In the genomic region with DNA sequence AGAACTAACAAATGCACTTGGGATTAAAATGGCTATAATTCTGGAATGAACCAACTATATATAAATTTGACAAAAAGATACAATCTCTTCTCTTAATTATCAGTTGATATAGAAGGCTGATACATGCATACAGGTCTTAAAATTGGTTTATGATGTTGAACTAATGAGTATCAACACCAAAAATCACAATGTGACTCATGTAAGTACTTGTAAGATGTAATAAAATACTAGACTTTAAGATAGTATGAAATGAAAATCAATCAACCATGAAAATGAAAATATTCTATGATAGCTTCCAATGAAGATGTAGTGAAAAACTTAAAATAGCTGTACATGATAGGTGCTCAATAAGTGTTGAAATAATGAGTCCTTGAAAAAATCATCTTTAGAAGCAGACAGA, we compare ENCODE assay signal across 27 cellular contexts.
"Had no signal": no experiment of that assay in that cellular context is flagged by ENCODE, and none has a peak within 500 bp of the region (broad histone marks: within the 10 kb centered on the region; RNA-seq: fewer than 3 reads in every experiment).

No MANE protein-coding gene starts in this region.

- H3K4me3 ChIP-seq: gastrocnemius medialis, heart left ventricle had no signal

- H3K9me3 Mint-ChIP-seq: activated B cell treated with CpG ODN at 0.5 μM for 24 hours; activated CD8-positive, alpha-beta T cell treated with anti-CD3 and anti-CD28 coated beads for 36 hours; activated T-cell treated with anti-CD3 and anti-CD28 coated beads, Interleukin-2, amount 50 U/mL, for 4 hours; activated T-helper 17 cell treated with anti-CD3 and anti-CD28 coated beads, Interleukin-2, amount 50 U/mL, for 72 hours; T-helper 2 cell treated with Interferon-gamma antibody and Interleukin-4, amounts not matched to agents 5 μg/mL and 100 μg/mL, for 36 hours had no signal

- FAIRE-seq: colon had no signal

- H3K9me3 ChIP-seq: gastrocnemius medialis, heart left ventricle had no signal

- DNase-seq: activated B cell treated with CpG ODN at 0.5 μM for 24 hours; activated CD4-positive, alpha-beta T cell treated with anti-CD3 and anti-CD28 coated beads for 48 hours; activated CD4-positive, alpha-beta T cell treated with anti-CD3 and anti-CD28 coated beads, Interleukin-2, amount 50 U/mL, for 1 hour; activated CD4-positive, alpha-beta T cell treated with anti-CD3 and anti-CD28 coated beads, Interleukin-2, amount 50 U/mL, for 48 hours; activated CD8-positive, alpha-beta memory T cell treated with anti-CD3 and anti-CD28 coated beads for 24 hours; activated CD8-positive, alpha-beta T cell treated with anti-CD3 and anti-CD28 coated beads for 36 hours; activated effector memory CD4-positive, alpha-beta T cell treated with Interleukin-2 at 50 U/mL for 16 hours; activated gamma-delta T cell treated with Interleukin-2 at 50 U/mL for 16 hours; activated naive CD4-positive, alpha-beta T cell treated with anti-CD3 and anti-CD28 coated beads, Interleukin-2, amount 50 U/mL, for 16 hours; activated naive CD4-positive, alpha-beta T cell treated with Interleukin-2 at 50 U/mL for 16 hours; activated T-cell treated with anti-CD3 and anti-CD28 coated beads, Interleukin-2, amount 50 U/mL, for 4 hours; amniotic stem cell; brain microvascular endothelial cell; caudate nucleus; cortex of kidney; dermis blood vessel endothelial cell; effector CD8-positive, alpha-beta T cell; gastrocnemius medialis; glutamatergic neuron; heart left ventricle; T-helper 1 cell; T-helper 17 cell; WERI-Rb-1 had no signal

- H3K36me3 Mint-ChIP-seq: activated naive CD8-positive, alpha-beta T cell had no signal

- H3K36me3 ChIP-seq: brain microvascular endothelial cell, gastrocnemius medialis, heart left ventricle, WERI-Rb-1 had no signal

- H3K4me1 Mint-ChIP-seq: activated B cell treated with CpG ODN at 0.5 μM for 24 hours; activated T-helper 17 cell treated with anti-CD3 and anti-CD28 coated beads, Interleukin-2, amount 50 U/mL, for 72 hours; T-helper 17 cell had no signal

- H3K27ac Mint-ChIP-seq: activated B cell treated with CpG ODN at 0.5 μM for 24 hours; activated CD8-positive, alpha-beta T cell treated with anti-CD3 and anti-CD28 coated beads for 36 hours; activated naive CD8-positive, alpha-beta T cell; activated T-helper 17 cell treated with anti-CD3 and anti-CD28 coated beads, Interleukin-2, amount 50 U/mL, for 72 hours; T-helper 17 cell; T-helper 2 cell treated with Interferon-gamma antibody and Interleukin-4, amounts not matched to agents 5 μg/mL and 100 μg/mL, for 36 hours had no signal

- H3K27me3 Mint-ChIP-seq: activated B cell treated with CpG ODN at 0.5 μM for 24 hours; activated CD8-positive, alpha-beta T cell treated with anti-CD3 and anti-CD28 coated beads for 36 hours; activated naive CD8-positive, alpha-beta T cell; activated T-helper 17 cell treated with anti-CD3 and anti-CD28 coated beads, Interleukin-2, amount 50 U/mL, for 72 hours; T-helper 17 cell had no signal

- H3K4me1 ChIP-seq: gastrocnemius medialis had no signal

- H3K4me3 Mint-ChIP-seq: activated B cell treated with CpG ODN at 0.5 μM for 24 hours; activated CD8-positive, alpha-beta T cell treated with anti-CD3 and anti-CD28 coated beads for 36 hours; activated naive CD8-positive, alpha-beta T cell; activated T-cell treated with anti-CD3 and anti-CD28 coated beads, Interleukin-2, amount 50 U/mL, for 4 hours; activated T-helper 17 cell treated with anti-CD3 and anti-CD28 coated beads, Interleukin-2, amount 50 U/mL, for 72 hours; T-helper 17 cell; T-helper 2 cell treated with Interferon-gamma antibody and Interleukin-4, amounts not matched to agents 5 μg/mL and 100 μg/mL, for 36 hours had no signal

- H3K27ac ChIP-seq: brain microvascular endothelial cell, gastrocnemius medialis, heart left ventricle, WERI-Rb-1 had no signal
